Comparison of ENCODE assay signal across 28 cellular contexts in the genomic region with DNA sequence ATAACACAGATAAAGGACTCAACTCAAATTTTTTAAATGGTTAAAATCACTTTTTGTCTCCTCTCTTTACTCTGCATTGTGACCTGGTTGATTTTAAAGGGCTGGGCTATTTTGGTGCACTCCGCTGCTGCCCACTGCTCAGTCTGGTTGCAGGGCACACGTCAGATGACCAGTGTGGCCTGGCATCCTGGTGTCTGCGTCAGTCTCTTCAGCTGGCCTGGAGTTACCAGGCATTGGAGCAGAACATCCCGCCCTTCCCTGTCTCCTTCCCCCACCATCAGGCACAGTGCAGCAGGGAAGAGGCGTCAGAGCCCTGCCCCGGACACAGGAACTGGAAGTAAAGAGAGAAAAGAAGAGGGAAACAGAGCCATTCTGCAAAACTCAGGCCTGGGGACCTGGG. TPM values are rescaled to one million over a fixed set of nuclear protein-coding genes. Genes with fewer than 3 reads are reported as not detected.
"Had no signal": no experiment of that assay in that cellular context is flagged by ENCODE, and none has a peak within 500 bp of the region (broad histone marks: within the 10 kb centered on the region; RNA-seq: fewer than 3 reads in every experiment).

No MANE protein-coding gene starts in this region.

- H3K79me2 ChIP-seq: hepatocyte had no signal

- H2AFZ ChIP-seq: hepatocyte, neural progenitor cell had no signal

- H3K4me2 ChIP-seq: hepatocyte, neural progenitor cell had no signal

- ATAC-seq: activated naive CD4-positive, alpha-beta T cell treated with anti-CD3 and anti-CD28 coated beads, Interleukin-2, amount 50 U/mL, for 72 hours; activated T-cell treated with anti-CD3 and anti-CD28 coated beads, Interleukin-2, amount 50 U/mL, for 4 hours; activated T-helper 17 cell treated with anti-CD3 and anti-CD28 coated beads, Interleukin-2, amount 50 U/mL, for 72 hours; left lobe of liver; natural killer cell; right lobe of liver; stimulated activated naive CD8-positive, alpha-beta T cell treated with anti-CD3 and anti-CD28 coated beads, Interleukin-15, Interleukin-2, amounts not matched to agents 100 U/mL and 50 U/mL, for 24 hours had no signal

- H3K27me3 ChIP-seq: neural progenitor cell, right lobe of liver, testis had no signal

- H3K36me3 ChIP-seq: breast epithelium, esophagus squamous epithelium, neural progenitor cell, right lobe of liver, transverse colon, uterus had no signal

- H3K4me1 ChIP-seq: breast epithelium, esophagus squamous epithelium, right lobe of liver, testis, transverse colon, uterus had no signal

- DNase-seq: activated CD4-positive, alpha-beta memory T cell treated with anti-CD3 and anti-CD28 coated beads, Interleukin-2, amount 10 ng/mL, durations not matched to agents 7 days and 5 days; activated CD4-positive, alpha-beta T cell treated with anti-CD3 and anti-CD28 coated beads, Interleukin-2, amount 10 ng/mL, durations not matched to agents 7 days and 5 days; activated CD4-positive, CD25-positive, alpha-beta regulatory T cell treated with anti-CD3 and anti-CD28 coated beads, Interleukin-2, amount 50 U/mL, for 72 hours; activated CD8-positive, alpha-beta memory T cell treated with anti-CD3 and anti-CD28 coated beads, Interleukin-2, amount 50 U/mL, for 48 hours; activated T-cell treated with anti-CD3 and anti-CD28 coated beads, Interleukin-2, amount 50 U/mL, for 4 hours; central memory CD4-positive, alpha-beta T cell; esophagus squamous epithelium; foreskin melanocyte; islet precursor cell; mammary epithelial cell; natural killer cell; right lobe of liver; stimulated activated CD4-positive, alpha-beta T cell treated with anti-CD3 and anti-CD28 coated beads, Interleukin-12 subunit alpha, Interleukin-12 subunit beta, amount 100 ng/mL, for 4 hours; stimulated activated CD4-positive, alpha-beta T cell treated with anti-CD3 and anti-CD28 coated beads, Interleukin-4, amount 100 ng/mL, for 1 hour; stimulated activated naive CD8-positive, alpha-beta T cell treated with anti-CD3 and anti-CD28 coated beads, Interleukin-15, Interleukin-2, amounts not matched to agents 100 U/mL and 50 U/mL, for 24 hours; T-helper 2 cell; testis; transverse colon; uterus had no signal

- H3K4me3 ChIP-seq: breast epithelium, esophagus squamous epithelium, hepatocyte, neural progenitor cell, right lobe of liver, skin epidermis, testis, transverse colon, uterus had no signal

- H3K9me3 ChIP-seq: breast epithelium, esophagus squamous epithelium, right lobe of liver, testis, transverse colon, uterus had no signal

- H3K9ac ChIP-seq: neural progenitor cell had no signal

- H3K27ac ChIP-seq: breast epithelium, esophagus squamous epithelium, hepatocyte, neural progenitor cell, right lobe of liver, skin epidermis, testis, transverse colon, uterus had no signal

RNA-seq across cellular contexts. Expression of gene C1QL2, which starts 8.9 kb away (rescaled TPM):
- total RNA-seq: activated CD4-positive, alpha-beta memory T cell treated with anti-CD3 and anti-CD28 coated beads, Interleukin-2, amount 10 ng/mL, durations not matched to agents 7 days and 5 days; activated CD4-positive, alpha-beta T cell treated with anti-CD3 and anti-CD28 coated beads, Interleukin-2, amount 10 ng/mL, durations not matched to agents 7 days and 5 days; activated naive CD4-positive, alpha-beta T cell treated with anti-CD3 and anti-CD28 coated beads, Interleukin-2, amount 50 U/mL, for 72 hours; activated T-cell treated with anti-CD3 and anti-CD28 coated beads, Interleukin-2, amount 50 U/mL, for 4 hours; activated T-helper 17 cell treated with anti-CD3 and anti-CD28 coated beads, Interleukin-2, amount 50 U/mL, for 72 hours; esophagus squamous epithelium; glomerular endothelial cell; left lobe of liver; mammary epithelial cell; natural killer cell; omental fat pad; right lobe of liver; transverse colon; uterus had no signal
- polyA plus RNA-seq: mammary epithelial cell had no signal
